In genomic region chr15:29938701-29939340, GRCh38 we compare ENCODE assay signal across 13 cellular contexts.
DNase-seq lines count a peak whose midpoint lies in the region; FAIRE-seq and TF ChIP-seq lines count a peak whose summit lies in the region.
"Had no signal": no experiment of that assay in that cellular context is flagged by ENCODE, and none has a peak within 500 bp of the region (broad histone marks: within the 10 kb centered on the region; RNA-seq: fewer than 3 reads in every experiment).

No MANE protein-coding gene starts in this region.

- H3K36me3 Mint-ChIP-seq in astrocyte (ENCODE audit: low read depth, unreplicated experiment): peaks cover 3% of the 10 kb centered on the region

- H3K79me2 ChIP-seq in ACC112 (ENCODE audit: control insufficient read depth, insufficient read depth, low read length, unreplicated experiment) (no peaks in the 10 kb centered on the region), astrocyte (ENCODE audit: insufficient read depth, low read length) (no peaks in the 10 kb centered on the region)

- no peak for FAIRE-seq in astrocyte (lab: Jason Lieb, UNC)

- DNase-seq in HFF-Myc (ENCODE audit: extremely low read depth, low read depth) (no peak), astrocyte (ENCODE audit: low read depth) (no peak), NCI-H2196 treated with DMSO at 0.1 percent for 48 hours (lab: John Stamatoyannopoulos, UW; ENCODE audit: unreplicated experiment) (no peak), glomerular visceral epithelial cell (ENCODE audit: extremely low spot score) (no peak), NCI-H526 treated with DMSO at 0.1 percent for 48 hours (lab: John Stamatoyannopoulos, UW) (no peak)
- no peak for DNase-seq in stimulated activated CD4-positive, alpha-beta T cell treated with anti-CD3 and anti-CD28 coated beads, Interleukin-1b, Interleukin-23, amount 100 ng/mL, for 48 hours
- DNase-seq: activated T-cell treated with anti-CD3 and anti-CD28 coated beads, Interleukin-2, amount 50 U/mL, for 1 hour; glutamatergic neuron; T1000 had no signal

- H3K4me3 ChIP-seq in ACC112 (ENCODE audit: low read depth, low read length) (peak overlapping the region; percentile 6; the same call in 1 of the 2 replicates), HFF-Myc (replicated peaks; ENCODE audit: low read depth, low read length) (no peak overlapping the region), astrocyte (ENCODE audit: insufficient read depth, low read depth, low read length) (no peak overlapping the region)
- H3K4me3 ChIP-seq: BLaER1 treated with 17β-estradiol and CSF1 and Interleukin-3, amounts not matched to agents 10 nM and 100 nM; right atrium auricular region had no signal

- H3K27ac ChIP-seq in ACC112 (ENCODE audit: low read depth, low read length) (peak overlapping the region; percentile 17; the same call in 1 of the 2 replicates), astrocyte (ENCODE audit: low read depth, low read length) (peak overlapping the region; percentile 15), layer of hippocampus (ENCODE audit: low read depth, low read length) (peak overlapping the region; percentile 60)
- H3K27ac ChIP-seq: BLaER1 treated with 17β-estradiol and CSF1 and Interleukin-3, amounts not matched to agents 10 nM and 100 nM; right atrium auricular region had no signal

- no peak overlapping the region for H3K9ac ChIP-seq in astrocyte (ENCODE audit: low read length)
- H3K9ac ChIP-seq: BLaER1 treated with 17β-estradiol and CSF1 and Interleukin-3, amounts not matched to agents 10 nM and 100 nM had no signal

- no peaks in the 10 kb centered on the region for H3K36me3 ChIP-seq in ACC112 (ENCODE audit: insufficient read depth, low read length)
- H3K36me3 ChIP-seq in astrocyte (ENCODE audit: insufficient read depth, low read length): no peaks in the 10 kb centered on the region
- H3K36me3 ChIP-seq: BLaER1 treated with 17β-estradiol and CSF1 and Interleukin-3, amounts not matched to agents 10 nM and 100 nM; right atrium auricular region had no signal

- no peaks in the 10 kb centered on the region for H3K27me3 Mint-ChIP-seq in astrocyte (ENCODE audit: low read depth, unreplicated experiment)

- H2AFZ ChIP-seq in ACC112 (ENCODE audit: low read length, unreplicated experiment): no peak overlapping the region
- H2AFZ ChIP-seq in astrocyte (ENCODE audit: low read depth, low read length): no peak overlapping the region

- H3K4me1 ChIP-seq in ACC112 (ENCODE audit: control insufficient read depth, insufficient read depth, low read length, unreplicated experiment): peaks cover 54% of the 10 kb centered on the region
- H3K4me1 ChIP-seq in astrocyte (ENCODE audit: insufficient read depth, low read length): peaks cover 26% of the 10 kb centered on the region
- H3K4me1 ChIP-seq: BLaER1 treated with 17β-estradiol and CSF1 and Interleukin-3, amounts not matched to agents 10 nM and 100 nM; right atrium auricular region had no signal

- H4K20me1 ChIP-seq in astrocyte (ENCODE audit: insufficient read depth, low read length): no peaks in the 10 kb centered on the region
- H4K20me1 ChIP-seq: BLaER1 treated with 17β-estradiol and CSF1 and Interleukin-3, amounts not matched to agents 10 nM and 100 nM had no signal

- no peaks in the 10 kb centered on the region for H3K9me3 ChIP-seq in astrocyte (ENCODE audit: insufficient read depth, low read depth, low read length)
- H3K9me3 ChIP-seq: BLaER1 treated with 17β-estradiol and CSF1 and Interleukin-3, amounts not matched to agents 10 nM and 100 nM; right atrium auricular region had no signal

- H3K4me2 ChIP-seq in astrocyte (ENCODE audit: low read length): no peak overlapping the region
- H3K4me2 ChIP-seq: BLaER1 treated with 17β-estradiol and CSF1 and Interleukin-3, amounts not matched to agents 10 nM and 100 nM had no signal

- TF ChIP-seq CTCF in HFF-Myc (IDR thresholded peaks at IDR 0.05; ENCODE audit: low read depth, low read length, missing control alignments) (peak; percentile 32), astrocyte (IDR thresholded peaks at IDR 0.05; ENCODE audit: insufficient read depth, low read depth, low read length) (no peak)

- no peak overlapping the region for H3K4me3 Mint-ChIP-seq in astrocyte (ENCODE audit: unreplicated experiment)

- H3K27ac Mint-ChIP-seq in astrocyte (ENCODE audit: unreplicated experiment): peak overlapping the region; percentile 20

- H3K27me3 ChIP-seq in ACC112 (ENCODE audit: insufficient read depth, low read length): no peaks in the 10 kb centered on the region
- no peaks in the 10 kb centered on the region for H3K27me3 ChIP-seq in astrocyte (ENCODE audit: insufficient read depth, low read length)
- H3K27me3 ChIP-seq in layer of hippocampus (ENCODE audit: control insufficient read depth, insufficient read depth, low read length): no peaks in the 10 kb centered on the region
- H3K27me3 ChIP-seq: BLaER1 treated with 17β-estradiol and CSF1 and Interleukin-3, amounts not matched to agents 10 nM and 100 nM; right atrium auricular region had no signal

- H3K4me1 Mint-ChIP-seq in astrocyte (ENCODE audit: low read depth, unreplicated experiment): peaks cover 36% of the 10 kb centered on the region

- peaks cover 9% of the 10 kb centered on the region for H3K9me3 Mint-ChIP-seq in astrocyte (ENCODE audit: unreplicated experiment)
